In genomic region chr1:50724626-50725286, GRCh38 we compare ENCODE assay signal across 8 cellular contexts.
DNase-seq lines count a peak whose midpoint lies in the region; ATAC-seq and TF ChIP-seq lines count a peak whose summit lies in the region.
"Had no signal": no experiment of that assay in that cellular context is flagged by ENCODE, and none has a peak within 500 bp of the region (broad histone marks: within the 10 kb centered on the region; RNA-seq: fewer than 3 reads in every experiment).

No MANE protein-coding gene starts in this region.

- TF ChIP-seq CTCF in progenitor cell of endocrine pancreas (IDR thresholded peaks at IDR 0.05; ENCODE audit: unreplicated experiment), result no peak

- no peaks in the 10 kb centered on the region for H3K9me3 Mint-ChIP-seq in progenitor cell of endocrine pancreas (ENCODE audit: low read depth)

- peaks cover 2% of the 10 kb centered on the region for H3K36me3 Mint-ChIP-seq in progenitor cell of endocrine pancreas (ENCODE audit: insufficient read depth)

- H3K27me3 Mint-ChIP-seq in progenitor cell of endocrine pancreas, result no peaks in the 10 kb centered on the region

- peak overlapping the region; percentile 15 for H3K27ac Mint-ChIP-seq in progenitor cell of endocrine pancreas

- DNase-seq in NOMO-1 treated with dmso at 0.1 percent for 144 hours (lab: John Stamatoyannopoulos, UW; ENCODE audit: unreplicated experiment) (peak; percentile 48), progenitor cell of endocrine pancreas (ENCODE audit: low spot score, unreplicated experiment) (no peak), retina (no peak), NCI-H2171 (lab: John Stamatoyannopoulos, UW) (no peak), DMS 273 treated with DMSO at 0.1 percent for 48 hours (lab: John Stamatoyannopoulos, UW) (no peak)
- DNase-seq: IMR-90 had no signal

- ATAC-seq in GM19023 (IDR thresholded peaks at IDR 0.05; ENCODE audit: unreplicated experiment), result peak; percentile 72
- peak; percentile 78 for ATAC-seq in HG02798 (IDR thresholded peaks at IDR 0.05; ENCODE audit: poor library complexity, unreplicated experiment)

- H3K4me3 Mint-ChIP-seq in progenitor cell of endocrine pancreas (ENCODE audit: low read depth), result no peak overlapping the region

- H3K4me1 Mint-ChIP-seq in progenitor cell of endocrine pancreas (ENCODE audit: low read depth), result peaks cover 1% of the 10 kb centered on the region
